11 cellular contexts compared by ENCODE assay signal in the genomic region with DNA sequence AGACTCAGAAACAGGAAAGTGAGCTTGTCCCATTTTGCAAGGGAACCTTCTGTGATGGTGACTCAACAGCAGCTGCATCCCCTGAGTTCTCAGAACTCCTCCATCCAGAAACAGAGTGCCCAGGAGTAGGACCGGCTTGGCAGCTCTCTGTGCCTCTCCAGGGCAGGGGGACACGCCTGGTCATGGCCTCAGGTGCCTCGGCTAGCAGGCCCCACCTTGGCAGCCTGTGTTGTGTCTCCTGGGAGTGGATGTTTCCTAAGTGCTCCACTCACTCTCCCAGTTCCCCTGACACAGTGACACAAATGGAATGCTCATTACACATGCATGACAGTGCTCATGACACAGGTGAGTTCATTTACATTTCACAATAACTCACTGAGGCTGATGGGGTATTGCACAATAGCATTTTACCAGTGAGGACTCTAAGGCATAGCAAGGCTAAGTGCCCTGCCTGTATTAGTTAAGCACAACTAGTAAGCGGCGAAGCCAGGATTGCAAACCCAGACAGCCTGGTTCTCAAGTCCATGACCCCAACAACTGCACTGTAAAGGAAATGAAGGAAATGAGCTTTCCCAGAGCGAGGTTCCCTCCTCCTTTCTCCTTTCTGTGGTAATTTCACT. TPM values are rescaled to one million over a fixed set of nuclear protein-coding genes. Genes with fewer than 3 reads are reported as not detected.
A peak's percentile ranks its signal among the peaks of the same experiment; 100 is the strongest.
DNase-seq lines count a peak whose midpoint lies in the region; ATAC-seq and TF ChIP-seq lines count a peak whose summit lies in the region.
"Had no signal": no experiment of that assay in that cellular context is flagged by ENCODE, and none has a peak within 500 bp of the region (broad histone marks: within the 10 kb centered on the region; RNA-seq: fewer than 3 reads in every experiment).

No MANE protein-coding gene starts in this region.

- peak overlapping the region; percentile 46 for H2AFZ ChIP-seq in mammary epithelial cell (ENCODE audit: low read depth, low read length)
- no peak overlapping the region for H2AFZ ChIP-seq in mesenchymal stem cell (ENCODE audit: low read depth, low read length)

- H3K27me3 Mint-ChIP-seq in natural killer cell treated with Interleukin-12 subunit alpha and Interleukin-12 subunit beta and Interleukin-15 and Interleukin-18, amount 100 ng/mL, for 72 hours: peaks cover 9 to 13% of the 10 kb centered on the region in 2 donors

- TF ChIP-seq POLR2A in NB4 (IDR thresholded peaks at IDR 0.05; ENCODE audit: extremely low read depth, insufficient read length): no peak

- no peak overlapping the region for H2BK5ac ChIP-seq in mesenchymal stem cell (ENCODE audit: low read depth, low read length, poor library complexity, severe bottlenecking)

- H3K18ac ChIP-seq in mesenchymal stem cell (ENCODE audit: low read depth in 1 of 2, low read length in 2 of 2): no peak overlapping the region

- TF ChIP-seq CTCF in NB4 (IDR thresholded peaks at IDR 0.05; ENCODE audit: low read depth, low read length) (no peak), mammary epithelial cell (conservative IDR thresholded peaks at IDR 0.05 in 1 of 2, IDR thresholded peaks at IDR 0.05 in 1 of 2; ENCODE audit: extremely low read depth in 1 of 2, insufficient read depth in 1 of 2, low read depth in 1 of 2, low read length in 2 of 2) (no peak)

- H3K4me2 ChIP-seq in BLaER1 (peak overlapping the region; percentile 47), mammary epithelial cell (ENCODE audit: insufficient read depth, low read depth, low read length) (peak overlapping the region; percentile 42), mesenchymal stem cell (ENCODE audit: low read length, poor library complexity, severe bottlenecking) (no peak overlapping the region)

- no peak overlapping the region for H3K4ac ChIP-seq in mesenchymal stem cell (ENCODE audit: low read depth in 1 of 2, low read length in 2 of 2)

- intact Hi-C loops in mammary epithelial cell (cut with micrococcal nuclease): loop anchor here (1.0 to 2.0 kb wide), 2 partner anchors 25 to 51 kb away; no protein-coding TSS in a partner anchor

- H4K91ac ChIP-seq in mesenchymal stem cell (ENCODE audit: low read length): peak overlapping the region; percentile 14

- H3K9ac ChIP-seq in BLaER1: no peak overlapping the region; the same call in 1 of the 2 replicates
- peak overlapping the region; percentile 26 for H3K9ac ChIP-seq in mammary epithelial cell (ENCODE audit: insufficient read depth, low read length)
- no peak overlapping the region for H3K9ac ChIP-seq in mesenchymal stem cell (ENCODE audit: low read length)

- no peak overlapping the region for H2AK5ac ChIP-seq in mesenchymal stem cell (ENCODE audit: low read length, severe bottlenecking)

- H3K9me3 Mint-ChIP-seq in natural killer cell treated with Interleukin-12 subunit alpha and Interleukin-12 subunit beta and Interleukin-15 and Interleukin-18, amount 100 ng/mL, for 72 hours: no peaks in the 10 kb centered on the region
- H3K9me3 Mint-ChIP-seq: central memory CD8-positive, alpha-beta T cell had no signal

- in situ Hi-C loops in mammary epithelial cell (cut with MboI; ENCODE audit: low sequenced_read_pairs in 2 of 2): no loop called here

- WGBS in mammary epithelial cell (ENCODE audit: low coverage, missing lambda C conversion rate): 12% methylated on average over 6 of the region's 6 CpGs
- WGBS in mesenchymal stem cell: 86% methylated on average over 6 of the region's 6 CpGs

- H2BK15ac ChIP-seq in mesenchymal stem cell (ENCODE audit: low read depth, poor library complexity, severe bottlenecking): no peak overlapping the region

- peaks cover 38% of the 10 kb centered on the region for H3K9me3 ChIP-seq in BLaER1
- peaks cover 8% of the 10 kb centered on the region for H3K9me3 ChIP-seq in mammary epithelial cell (replicated peaks; ENCODE audit: insufficient read depth, low read length)
- H3K9me3 ChIP-seq in mesenchymal stem cell (ENCODE audit: control insufficient read depth, low read length): peaks cover 10% of the 10 kb centered on the region

- CTCF ChIA-PET in mammary epithelial cell (lab: Charles Lee; ENCODE audit: low non-redundant PET): no interaction called here

- H3K27ac ChIP-seq in BLaER1 (peak overlapping the region; percentile 77), mammary epithelial cell (ENCODE audit: insufficient read depth, low read depth, low read length) (peak overlapping the region; percentile 69), mesenchymal stem cell (ENCODE audit: low read length, poor library complexity, severe bottlenecking) (no peak overlapping the region)

- DNase-seq in NB4 (ENCODE audit: low read depth) (peak; percentile 26), mammary epithelial cell (peak; percentile 98), mesenchymal stem cell (no peak), GDM1 (lab: John Stamatoyannopoulos, UW) (no peak), NCI-H2227 treated with DMSO at 0.1 percent for 48 hours (lab: John Stamatoyannopoulos, UW) (no peak)
- DNase-seq in natural killer cell treated with Interleukin-12 subunit alpha and Interleukin-12 subunit beta and Interleukin-15 and Interleukin-18, amount 100 ng/mL, for 72 hours (ENCODE audit: low spot score): no peak
- DNase-seq: OCI-M1; stimulated activated naive B cell treated with anti-CD40 and anti-IgM and Interleukin-4, amounts not matched to agents 10 μg/mL and 1 μg/mL and 100 μg/mL, for 72 hours had no signal

- no TSS peak for BruUV-seq in mammary epithelial cell (replicated peaks; lab: Mats Ljungman, UMichigan)

- H3K23ac ChIP-seq in mesenchymal stem cell (ENCODE audit: low read length in 2 of 2): no peak overlapping the region

- dilution Hi-C loops in mammary epithelial cell (cut with HindIII; ENCODE audit: low sequenced_read_pairs): no loop called here

- no peak overlapping the region for H2BK120ac ChIP-seq in mesenchymal stem cell (ENCODE audit: low read depth, low read length)

- H4K20me1 ChIP-seq in BLaER1 (no peaks in the 10 kb centered on the region), mammary epithelial cell (ENCODE audit: insufficient read depth, low read length) (no peaks in the 10 kb centered on the region)

- H4K8ac ChIP-seq in mesenchymal stem cell (ENCODE audit: low read length): no peak overlapping the region

- H2BK12ac ChIP-seq in mesenchymal stem cell (ENCODE audit: low read length in 2 of 2): no peak overlapping the region

- no peaks in the 10 kb centered on the region for H3K36me3 Mint-ChIP-seq in natural killer cell treated with Interleukin-12 subunit alpha and Interleukin-12 subunit beta and Interleukin-15 and Interleukin-18, amount 100 ng/mL, for 72 hours
- H3K36me3 Mint-ChIP-seq: stimulated activated naive B cell treated with anti-CD40 and anti-IgM and Interleukin-4, amounts not matched to agents 10 μg/mL and 1 μg/mL and 100 μg/mL, for 72 hours had no signal

- H3K4me3 ChIP-seq in BLaER1: no peak overlapping the region
- no peak overlapping the region for H3K4me3 ChIP-seq in NB4 (ENCODE audit: low read depth, low read length)
- H3K4me3 ChIP-seq in mammary epithelial cell (replicated peaks in 1 of 3; ENCODE audit: insufficient read depth in 1 of 3, low read depth in 2 of 3, low read length in 3 of 3): no peak overlapping the region
- H3K4me3 ChIP-seq in mesenchymal stem cell (ENCODE audit: insufficient read depth in 1 of 2, low read depth in 1 of 2, low read length in 2 of 2): no peak overlapping the region

- H3K27me3 ChIP-seq in BLaER1: no peaks in the 10 kb centered on the region
- no peaks in the 10 kb centered on the region for H3K27me3 ChIP-seq in mammary epithelial cell (ENCODE audit: insufficient read depth, low read length)
- peaks cover 0 to 21% of the 10 kb centered on the region in 2 experiments for H3K27me3 ChIP-seq in mesenchymal stem cell (ENCODE audit: control insufficient read depth in 1 of 2, insufficient read depth in 1 of 2, low read length in 2 of 2)

- no peaks in the 10 kb centered on the region for H3K79me2 ChIP-seq in mammary epithelial cell (ENCODE audit: insufficient read depth, low read length)

- no peak overlapping the region for H3K4me3 Mint-ChIP-seq in natural killer cell treated with Interleukin-12 subunit alpha and Interleukin-12 subunit beta and Interleukin-15 and Interleukin-18, amount 100 ng/mL, for 72 hours
- H3K4me3 Mint-ChIP-seq: central memory CD8-positive, alpha-beta T cell; stimulated activated naive B cell treated with anti-CD40 and anti-IgM and Interleukin-4, amounts not matched to agents 10 μg/mL and 1 μg/mL and 100 μg/mL, for 72 hours had no signal

- no peak for ATAC-seq in natural killer cell treated with Interleukin-12 subunit alpha and Interleukin-12 subunit beta and Interleukin-15 and Interleukin-18, amount 100 ng/mL, for 72 hours
- ATAC-seq in HG03025 (IDR thresholded peaks at IDR 0.05; ENCODE audit: low FRiP score, unreplicated experiment): no peak
- ATAC-seq: stimulated activated naive B cell treated with anti-CD40 and anti-IgM and Interleukin-4, amounts not matched to agents 10 μg/mL and 1 μg/mL and 100 μg/mL, for 72 hours had no signal

- peaks cover 53% of the 10 kb centered on the region for H3K4me1 ChIP-seq in BLaER1
- H3K4me1 ChIP-seq in mammary epithelial cell (ENCODE audit: insufficient read depth, low read length): peaks cover 31% of the 10 kb centered on the region
- no peaks in the 10 kb centered on the region for H3K4me1 ChIP-seq in mesenchymal stem cell (ENCODE audit: control insufficient read depth, insufficient read depth, low read depth, low read length)

- H3K36me3 ChIP-seq in BLaER1: no peaks in the 10 kb centered on the region
- no peaks in the 10 kb centered on the region for H3K36me3 ChIP-seq in mammary epithelial cell (ENCODE audit: insufficient read depth, low read length)
- no peaks in the 10 kb centered on the region for H3K36me3 ChIP-seq in mesenchymal stem cell (ENCODE audit: control insufficient read depth in 1 of 2, insufficient read depth in 2 of 2, low read depth in 1 of 2, low read length in 2 of 2)

- peaks cover 0 to 6% of the 10 kb centered on the region in 2 donors for H3K4me1 Mint-ChIP-seq in natural killer cell treated with Interleukin-12 subunit alpha and Interleukin-12 subunit beta and Interleukin-15 and Interleukin-18, amount 100 ng/mL, for 72 hours (ENCODE audit: low read depth in 2 of 2)
- H3K4me1 Mint-ChIP-seq: stimulated activated naive B cell treated with anti-CD40 and anti-IgM and Interleukin-4, amounts not matched to agents 10 μg/mL and 1 μg/mL and 100 μg/mL, for 72 hours had no signal

- peak overlapping the region in 1 of 2 experiments; percentile 31 for H3K14ac ChIP-seq in mesenchymal stem cell (ENCODE audit: low read length in 2 of 2)

- no peak overlapping the region for H3K27ac Mint-ChIP-seq in natural killer cell treated with Interleukin-12 subunit alpha and Interleukin-12 subunit beta and Interleukin-15 and Interleukin-18, amount 100 ng/mL, for 72 hours
- H3K27ac Mint-ChIP-seq: stimulated activated naive B cell treated with anti-CD40 and anti-IgM and Interleukin-4, amounts not matched to agents 10 μg/mL and 1 μg/mL and 100 μg/mL, for 72 hours had no signal

- H3K79me1 ChIP-seq in mesenchymal stem cell (replicated peaks; ENCODE audit: low read length, poor library complexity, severe bottlenecking): no peaks in the 10 kb centered on the region

RNA-seq across cellular contexts. Expression of gene CALM1, which starts 47.4 kb away (rescaled TPM):
- total RNA-seq in mammary epithelial cell: 100 to 1,000 TPM; 285 to 340 TPM
- polyA plus RNA-seq in mammary epithelial cell: 607 TPM
- polyA minus RNA-seq in mammary epithelial cell: 279 TPM
- polyA plus RNA-seq in mesenchymal stem cell (2013, experiment 1 of 2): 356 TPM
- polyA plus RNA-seq in mesenchymal stem cell (2013, experiment 2 of 2): 364 TPM
- 100 to 1,000 TPM; 521 to 669 TPM for total RNA-seq in natural killer cell treated with Interleukin-12 subunit alpha and Interleukin-12 subunit beta and Interleukin-15 and Interleukin-18, amount 100 ng/mL, for 72 hours

Comparison
In these comparisons a context has a peak if more than half of its experiments do, and no peak if none do; other contexts are left out.
1. DNase-seq: peak in NB4 (single experiment) and mammary epithelial cell (single experiment); none in mesenchymal stem cell (single experiment), natural killer cell treated with Interleukin-12 subunit alpha and Interleukin-12 subunit beta and Interleukin-15 and Interleukin-18, amount 100 ng/mL, for 72 hours (single experiment), GDM1 (single experiment) and NCI-H2227 treated with DMSO at 0.1 percent for 48 hours (single experiment).